8 cellular contexts compared by ENCODE assay signal in genomic region chr4:182809417-182810102, GRCh38.
DNase-seq lines count a peak whose midpoint lies in the region; ATAC-seq and TF ChIP-seq lines count a peak whose summit lies in the region.

No MANE protein-coding gene starts in this region.

- H3K27ac ChIP-seq in RWPE1, result peak overlapping the region; percentile 57
- no peak overlapping the region for H3K27ac ChIP-seq in psoas muscle
- no peak overlapping the region for H3K27ac ChIP-seq in effector memory CD4-positive, alpha-beta T cell (ENCODE audit: insufficient read depth, low read length, poor library complexity, severe bottlenecking)

- no peak overlapping the region for H3K4me3 ChIP-seq in mucosa of descending colon
- H3K4me3 ChIP-seq in psoas muscle, result no peak overlapping the region
- no peak overlapping the region for H3K4me3 ChIP-seq in effector memory CD4-positive, alpha-beta T cell (ENCODE audit: insufficient read depth, low read depth, low read length, poor library complexity, severe bottlenecking)

- CTCF ChIA-PET in RWPE1 (lab: Yijun Ruan, JAX), result interaction anchor here (0.6 kb wide), 2 partner anchors 45 to 126 kb away, joined by 3 read pairs; no protein-coding TSS in a partner anchor

- no peak overlapping the region for H3K27ac Mint-ChIP-seq in activated T-cell treated with anti-CD3 and anti-CD28 coated beads, Interleukin-2, amount 50 U/mL, for 24 hours

- TF ChIP-seq CTCF in RWPE1 (conservative IDR thresholded peaks at IDR 0.05; ENCODE audit: low read depth) (no peak; the same call in 1 of the 2 replicates), mucosa of descending colon (IDR thresholded peaks at IDR 0.05) (no peak), psoas muscle (IDR thresholded peaks at IDR 0.05) (no peak)

- ATAC-seq in HG02759 (IDR thresholded peaks at IDR 0.05; ENCODE audit: unreplicated experiment) (peak; percentile 22), mucosa of descending colon (peak; percentile 43), psoas muscle (no peak)

- H3K4me3 Mint-ChIP-seq in activated T-cell treated with anti-CD3 and anti-CD28 coated beads, Interleukin-2, amount 50 U/mL, for 24 hours, result peak overlapping the region; percentile 15

- H3K4me1 ChIP-seq in mucosa of descending colon (ENCODE audit: low read depth), result no peaks in the 10 kb centered on the region
- no peaks in the 10 kb centered on the region for H3K4me1 ChIP-seq in psoas muscle
- H3K4me1 ChIP-seq in effector memory CD4-positive, alpha-beta T cell (ENCODE audit: control insufficient read depth, insufficient read depth, low read length, poor library complexity, severe bottlenecking), result peaks cover 11% of the 10 kb centered on the region

- DNase-seq in activated T-cell treated with anti-CD3 and anti-CD28 coated beads, Interleukin-2, amount 50 U/mL, for 24 hours, result no peak
- no peak for DNase-seq in activated T-cell treated with anti-CD3 and anti-CD28 coated beads, Interleukin-2, amount 50 U/mL, for 1 hour
- DNase-seq in RWPE1 (ENCODE audit: low spot score) (peak; percentile 27), mucosa of descending colon (peak in 1 of 3 donors; percentile 15), psoas muscle (no peak), NCI-H774 (lab: John Stamatoyannopoulos, UW) (no peak)
- DNase-seq in effector memory CD4-positive, alpha-beta T cell, result no peak

- H3K9me3 Mint-ChIP-seq in activated T-cell treated with anti-CD3 and anti-CD28 coated beads, Interleukin-2, amount 50 U/mL, for 24 hours, result peaks cover 7% of the 10 kb centered on the region

- no peaks in the 10 kb centered on the region for H3K36me3 Mint-ChIP-seq in activated T-cell treated with anti-CD3 and anti-CD28 coated beads, Interleukin-2, amount 50 U/mL, for 24 hours (ENCODE audit: low read depth)

- H3K9me3 ChIP-seq in mucosa of descending colon (no peaks in the 10 kb centered on the region), psoas muscle (no peaks in the 10 kb centered on the region)
- no peaks in the 10 kb centered on the region for H3K9me3 ChIP-seq in effector memory CD4-positive, alpha-beta T cell (ENCODE audit: control insufficient read depth, low read length)

- H3K4me1 Mint-ChIP-seq in activated T-cell treated with anti-CD3 and anti-CD28 coated beads, Interleukin-2, amount 50 U/mL, for 24 hours (ENCODE audit: low read depth), result peaks cover 7% of the 10 kb centered on the region

- H3K27me3 Mint-ChIP-seq in activated T-cell treated with anti-CD3 and anti-CD28 coated beads, Interleukin-2, amount 50 U/mL, for 24 hours, result peaks cover 12% of the 10 kb centered on the region

- WGBS in psoas muscle, 3 donors, result 76 to 90% (median 77%) methylated on average over 5 of the region's 5 CpGs

- intact Hi-C loops in mucosa of descending colon (cut with DNase I, micrococcal nuclease), result loop anchor here (5.0 to 10.0 kb wide), 2 partner anchors 332 to 335 kb away; no protein-coding TSS in a partner anchor
- intact Hi-C loops in psoas muscle (cut with DNase I), result loop anchor here (5.0 to 10.0 kb wide), 3 partner anchors 332 to 1665 kb away; no protein-coding TSS in a partner anchor

- no peaks in the 10 kb centered on the region for H3K27me3 ChIP-seq in psoas muscle (ENCODE audit: insufficient read depth in 3 of 3, low read length in 2 of 3)
- H3K27me3 ChIP-seq in effector memory CD4-positive, alpha-beta T cell (replicated peaks; ENCODE audit: control insufficient read depth, insufficient read depth, low read length, poor library complexity, severe bottlenecking), result no peaks in the 10 kb centered on the region

- H3K36me3 ChIP-seq in mucosa of descending colon (ENCODE audit: low read depth) (no peaks in the 10 kb centered on the region), psoas muscle (ENCODE audit: insufficient read depth in 1 of 2, low read depth in 1 of 2) (no peaks in the 10 kb centered on the region)
- H3K36me3 ChIP-seq in effector memory CD4-positive, alpha-beta T cell (ENCODE audit: control insufficient read depth, insufficient read depth, low read length), result no peaks in the 10 kb centered on the region

- POLR2A ChIA-PET in RWPE1 (lab: Yijun Ruan, JAX; ENCODE audit: low non-redundant PET), result no interaction called here

Comparison
In these comparisons a context has a peak if more than half of its experiments do, and no peak if none do; other contexts are left out.
1. ATAC-seq: peak in HG02759 (single experiment) and mucosa of descending colon (single experiment); none in psoas muscle (0 of 4).